ENCODE assay signal across 8 cellular contexts in the genomic region with DNA sequence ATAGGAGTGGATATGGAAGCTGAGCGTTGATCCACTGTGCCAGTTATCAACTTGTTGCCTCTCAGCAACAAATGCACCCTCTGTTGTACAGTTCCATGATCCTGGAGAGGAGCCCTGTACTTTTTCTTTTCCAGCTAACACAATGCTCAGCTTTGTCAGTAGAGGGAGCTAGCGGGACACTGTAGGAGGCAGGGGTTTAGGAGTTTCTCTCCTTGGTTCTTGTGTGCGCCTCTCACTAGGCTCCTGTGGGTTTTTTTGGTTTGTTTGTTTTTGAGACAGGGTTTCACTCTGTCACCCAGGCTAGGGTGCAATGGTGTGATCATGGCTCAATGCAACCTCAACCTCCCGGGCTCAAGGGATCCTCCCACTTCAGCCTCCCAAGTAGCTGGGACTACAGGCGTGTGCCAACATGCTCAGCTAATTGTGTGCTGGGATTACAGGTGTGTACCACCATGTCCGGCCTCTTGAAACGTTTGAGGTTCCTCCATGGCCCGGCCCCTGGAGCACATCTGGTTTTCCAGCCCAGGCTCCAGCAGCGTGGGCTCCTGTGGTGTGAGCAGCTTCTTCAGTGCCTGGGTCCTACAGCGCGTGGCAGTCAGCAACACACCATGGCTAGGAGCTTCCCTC. TPM values are rescaled to one million over a fixed set of nuclear protein-coding genes. Genes with fewer than 3 reads are reported as not detected.
DNase-seq lines count a peak whose midpoint lies in the region; ATAC-seq and TF ChIP-seq lines count a peak whose summit lies in the region.

No MANE protein-coding gene starts in this region.

- ATAC-seq in Right ventricle myocardium inferior (peak; percentile 72), HG02885 (IDR thresholded peaks at IDR 0.05; ENCODE audit: poor library complexity, unreplicated experiment) (peak; percentile 71), naive B cell (ENCODE audit: low read depth in 2 of 2) (peak; percentile 82), upper lobe of left lung (ENCODE audit: low FRiP score in 2 of 2) (peak; percentile 90 to 96)

- TF ChIP-seq CTCF in upper lobe of left lung (IDR thresholded peaks at IDR 0.05): peak; percentile 62 to 76 (median 73)

- no peaks in the 10 kb centered on the region for H3K27me3 ChIP-seq in upper lobe of left lung

- no peak for TF ChIP-seq EP300 in upper lobe of left lung (IDR thresholded peaks at IDR 0.05)

- H3K36me3 Mint-ChIP-seq in activated CD4-positive, alpha-beta T cell treated with anti-CD3 and anti-CD28 coated beads, Interleukin-2, amount 10 ng/mL, durations not matched to agents 7 days and 5 days (ENCODE audit: low read depth): no peaks in the 10 kb centered on the region
- peaks cover 0 to 5% of the 10 kb centered on the region in 2 donors for H3K36me3 Mint-ChIP-seq in naive B cell

- H3K4me3 ChIP-seq in upper lobe of left lung: no peak overlapping the region

- CTCF ChIA-PET in activated CD4-positive, alpha-beta T cell treated with anti-CD3 and anti-CD28 coated beads, Interleukin-2, amount 10 ng/mL, durations not matched to agents 7 days and 5 days (lab: Charles Lee): interaction anchor here (0.5 to 4.3 kb wide), 23 partner anchors 9 to 344 kb away, joined by 3 to 29 read pairs (median 4); a partner anchor contains a TSS

- DNase-seq in Right ventricle myocardium inferior (ENCODE audit: missing footprints): no peak
- no peak for DNase-seq in cardiac septum (ENCODE audit: low spot score)
- peak; percentile 54 for DNase-seq in NCI-H226
- DNase-seq in activated CD4-positive, alpha-beta T cell treated with anti-CD3 and anti-CD28 coated beads, Interleukin-2, amount 10 ng/mL, durations not matched to agents 7 days and 5 days: peak; percentile 73
- peak; percentile 73 to 83 for DNase-seq in erythroblast (lab: John Stamatoyannopoulos, UW)
- peak; percentile 37 for DNase-seq in naive B cell
- peak in 1 of 2 donors; percentile 48 for DNase-seq in upper lobe of left lung

- H3K27me3 Mint-ChIP-seq in activated CD4-positive, alpha-beta T cell treated with anti-CD3 and anti-CD28 coated beads, Interleukin-2, amount 10 ng/mL, durations not matched to agents 7 days and 5 days: peaks cover 10% of the 10 kb centered on the region
- peaks cover 9 to 25% (median 15%) of the 10 kb centered on the region in 3 donors for H3K27me3 Mint-ChIP-seq in naive B cell

- no peaks in the 10 kb centered on the region for H3K4me1 Mint-ChIP-seq in activated CD4-positive, alpha-beta T cell treated with anti-CD3 and anti-CD28 coated beads, Interleukin-2, amount 10 ng/mL, durations not matched to agents 7 days and 5 days
- H3K4me1 Mint-ChIP-seq in naive B cell: peaks cover 0 to 4% (median 0%) of the 10 kb centered on the region in 3 donors

- no peak overlapping the region for H3K4me3 Mint-ChIP-seq in activated CD4-positive, alpha-beta T cell treated with anti-CD3 and anti-CD28 coated beads, Interleukin-2, amount 10 ng/mL, durations not matched to agents 7 days and 5 days
- H3K4me3 Mint-ChIP-seq in naive B cell: no peak overlapping the region

- intact Hi-C loops in Right ventricle myocardium inferior (cut with DNase I): loop anchor here (2.0 kb wide), 1 partner anchor 29 kb away; no protein-coding TSS in a partner anchor
- intact Hi-C loops in cardiac septum (cut with DNase I): no loop called here

- H3K9me3 Mint-ChIP-seq in activated CD4-positive, alpha-beta T cell treated with anti-CD3 and anti-CD28 coated beads, Interleukin-2, amount 10 ng/mL, durations not matched to agents 7 days and 5 days: no peaks in the 10 kb centered on the region
- H3K9me3 Mint-ChIP-seq in naive B cell: no peaks in the 10 kb centered on the region

- H3K4me1 ChIP-seq in upper lobe of left lung: peaks cover 0 to 5% (median 2%) of the 10 kb centered on the region in 4 donors

- H3K27ac Mint-ChIP-seq in activated CD4-positive, alpha-beta T cell treated with anti-CD3 and anti-CD28 coated beads, Interleukin-2, amount 10 ng/mL, durations not matched to agents 7 days and 5 days: no peak overlapping the region
- no peak overlapping the region for H3K27ac Mint-ChIP-seq in naive B cell

- TF ChIP-seq POLR2A in erythroblast (IDR thresholded peaks at IDR 0.05; ENCODE audit: low read length) (no peak), upper lobe of left lung (IDR thresholded peaks at IDR 0.05) (no peak)

- 42 to 50% methylated on average over 5 to 11 of the region's 11 CpGs for WGBS in upper lobe of left lung, 2 donors

- POLR2A ChIA-PET in activated CD4-positive, alpha-beta T cell treated with anti-CD3 and anti-CD28 coated beads, Interleukin-2, amount 10 ng/mL, durations not matched to agents 7 days and 5 days (lab: Charles Lee): no interaction called here

- no peak overlapping the region for H3K27ac ChIP-seq in upper lobe of left lung

- H3K36me3 ChIP-seq in upper lobe of left lung: no peaks in the 10 kb centered on the region

- H3K9me3 ChIP-seq in upper lobe of left lung: no peaks in the 10 kb centered on the region

RNA-seq across cellular contexts. Expression of a gene that starts 12.0 kb away (rescaled TPM):
- total RNA-seq in Right ventricle myocardium inferior (8.9 TPM), cardiac septum (8.6 TPM), upper lobe of left lung (10 to 100 TPM; 18.2 to 62.7 (median 31.8) TPM)
- total RNA-seq in activated CD4-positive, alpha-beta T cell treated with anti-CD3 and anti-CD28 coated beads, Interleukin-2, amount 10 ng/mL, durations not matched to agents 7 days and 5 days: 1 to 10 TPM; 1.3 to 1.8 TPM
- under 1 TPM in 1 of 6 donors, not detected in 5; 0.57 TPM for polyA plus RNA-seq in naive B cell (ENCODE audit: low read depth in 6 of 6)

RNA-seq across cellular contexts. Expression of a gene that starts 14.5 kb away (rescaled TPM):
- total RNA-seq in Right ventricle myocardium inferior (8.7 TPM), cardiac septum (6.3 TPM), upper lobe of left lung (10 to 100 TPM; 25.2 to 62.5 (median 45.0) TPM)
- under 1 TPM; 0.58 to 0.94 TPM for total RNA-seq in activated CD4-positive, alpha-beta T cell treated with anti-CD3 and anti-CD28 coated beads, Interleukin-2, amount 10 ng/mL, durations not matched to agents 7 days and 5 days
- polyA plus RNA-seq in naive B cell (ENCODE audit: low read depth in 6 of 6): 1 to 10 TPM; 1.4 to 4.0 (median 2.3) TPM

RNA-seq across cellular contexts. Expression of a gene that starts 35.4 kb away (rescaled TPM):
- total RNA-seq in Right ventricle myocardium inferior (11.7 TPM), cardiac septum (19.8 TPM), upper lobe of left lung (10 to 100 TPM; 20.5 to 51.3 (median 26.4) TPM)
- 10 to 100 TPM; 23.9 to 31.9 TPM for total RNA-seq in activated CD4-positive, alpha-beta T cell treated with anti-CD3 and anti-CD28 coated beads, Interleukin-2, amount 10 ng/mL, durations not matched to agents 7 days and 5 days
- 10 to 100 TPM; 34.0 to 51.3 (median 38.0) TPM for polyA plus RNA-seq in naive B cell (ENCODE audit: low read depth in 6 of 6)

Comparison
In these comparisons a context has a peak if more than half of its experiments do, and no peak if none do; other contexts are left out.
1. DNase-seq: peak in NCI-H226 (single experiment), activated CD4-positive, alpha-beta T cell treated with anti-CD3 and anti-CD28 coated beads, Interleukin-2, amount 10 ng/mL, durations not matched to agents 7 days and 5 days (single experiment), erythroblast (2 of 2) and naive B cell (single experiment); none in Right ventricle myocardium inferior (single experiment) and cardiac septum (single experiment).
2. Peak in every context shown above with its lines, with median percentiles within 50 percentile points of each other: ATAC-seq.